In genomic region chr21:42061195-42061865, GRCh38 we compare ENCODE assay signal across 8 cellular contexts. TPM values are rescaled to one million over a fixed set of nuclear protein-coding genes. Genes with fewer than 3 reads are reported as not detected.
A peak's percentile ranks its signal among the peaks of the same experiment; 100 is the strongest.
DNase-seq lines count a peak whose midpoint lies in the region; ATAC-seq lines count a peak whose summit lies in the region.

No MANE protein-coding gene starts in this region.

- peaks cover 8% of the 10 kb centered on the region for H3K27me3 Mint-ChIP-seq in activated CD8-positive, alpha-beta T cell treated with anti-CD3 and anti-CD28 coated beads, Interleukin-2, amount 10 ng/mL, durations not matched to agents 7 days and 5 days (ENCODE audit: low read depth)

- no peaks in the 10 kb centered on the region for H3K36me3 Mint-ChIP-seq in activated CD8-positive, alpha-beta T cell treated with anti-CD3 and anti-CD28 coated beads, Interleukin-2, amount 10 ng/mL, durations not matched to agents 7 days and 5 days (ENCODE audit: low read depth)

- peak overlapping the region; percentile 96 for H3K27ac Mint-ChIP-seq in activated CD8-positive, alpha-beta T cell treated with anti-CD3 and anti-CD28 coated beads, Interleukin-2, amount 10 ng/mL, durations not matched to agents 7 days and 5 days

- peak overlapping the region; percentile 81 for H3K4me3 Mint-ChIP-seq in activated CD8-positive, alpha-beta T cell treated with anti-CD3 and anti-CD28 coated beads, Interleukin-2, amount 10 ng/mL, durations not matched to agents 7 days and 5 days

- H3K9me3 Mint-ChIP-seq in activated CD8-positive, alpha-beta T cell treated with anti-CD3 and anti-CD28 coated beads, Interleukin-2, amount 10 ng/mL, durations not matched to agents 7 days and 5 days (ENCODE audit: insufficient read depth) = no peaks in the 10 kb centered on the region

- peaks cover 54% of the 10 kb centered on the region for H3K4me1 Mint-ChIP-seq in activated CD8-positive, alpha-beta T cell treated with anti-CD3 and anti-CD28 coated beads, Interleukin-2, amount 10 ng/mL, durations not matched to agents 7 days and 5 days (ENCODE audit: low read depth)

- DNase-seq in CMK (ENCODE audit: low read depth) (peak; percentile 69), putamen (ENCODE audit: low spot score) (peak; percentile 41), kidney tubule cell (ENCODE audit: low spot score) (no peak), NCI-H146 (lab: John Stamatoyannopoulos, UW) (no peak), NCI-H2107 (lab: John Stamatoyannopoulos, UW) (no peak)
- DNase-seq in activated CD8-positive, alpha-beta T cell treated with anti-CD3 and anti-CD28 coated beads, Interleukin-2, amount 10 ng/mL, durations not matched to agents 7 days and 5 days = peak; percentile 40

- CTCF ChIA-PET in activated CD8-positive, alpha-beta T cell treated with anti-CD3 and anti-CD28 coated beads, Interleukin-2, amount 10 ng/mL, durations not matched to agents 7 days and 5 days (lab: Charles Lee) = interaction anchor here (1.5 kb wide), 1 partner anchor 47 kb away, joined by 5 read pairs; no protein-coding TSS in a partner anchor

- peak; percentile 39 for ATAC-seq in GM19397 (IDR thresholded peaks at IDR 0.05; ENCODE audit: unreplicated experiment)
- peak; percentile 48 for ATAC-seq in HG03460 (IDR thresholded peaks at IDR 0.05; ENCODE audit: unreplicated experiment)
- no peak for ATAC-seq in activated CD8-positive, alpha-beta T cell treated with anti-CD3 and anti-CD28 coated beads, Interleukin-2, amount 10 ng/mL, durations not matched to agents 7 days and 5 days

- POLR2A ChIA-PET in activated CD8-positive, alpha-beta T cell treated with anti-CD3 and anti-CD28 coated beads, Interleukin-2, amount 10 ng/mL, durations not matched to agents 7 days and 5 days (lab: Charles Lee) = interaction anchor here (1.0 kb wide), 1 partner anchor 51 kb away, joined by 4 read pairs; no protein-coding TSS in a partner anchor

RNA-seq across cellular contexts. Expression of gene UMODL1, which starts 9.8 kb away (rescaled TPM):
- not detected for total RNA-seq in activated CD8-positive, alpha-beta T cell treated with anti-CD3 and anti-CD28 coated beads, Interleukin-2, amount 10 ng/mL, durations not matched to agents 7 days and 5 days

RNA-seq across cellular contexts. Expression of gene ZBTB21, which starts 51.2 kb away (rescaled TPM):
- total RNA-seq in activated CD8-positive, alpha-beta T cell treated with anti-CD3 and anti-CD28 coated beads, Interleukin-2, amount 10 ng/mL, durations not matched to agents 7 days and 5 days = 10 to 100 TPM; 19.5 to 23.6 TPM

Comparison
In these comparisons a context has a peak if more than half of its experiments do, and no peak if none do; other contexts are left out.
1. DNase-seq: peak in CMK (single experiment), activated CD8-positive, alpha-beta T cell treated with anti-CD3 and anti-CD28 coated beads, Interleukin-2, amount 10 ng/mL, durations not matched to agents 7 days and 5 days (single experiment) and putamen (single experiment); none in kidney tubule cell (single experiment), NCI-H146 (single experiment) and NCI-H2107 (single experiment).